7 cellular contexts compared by ENCODE assay signal in the genomic region with DNA sequence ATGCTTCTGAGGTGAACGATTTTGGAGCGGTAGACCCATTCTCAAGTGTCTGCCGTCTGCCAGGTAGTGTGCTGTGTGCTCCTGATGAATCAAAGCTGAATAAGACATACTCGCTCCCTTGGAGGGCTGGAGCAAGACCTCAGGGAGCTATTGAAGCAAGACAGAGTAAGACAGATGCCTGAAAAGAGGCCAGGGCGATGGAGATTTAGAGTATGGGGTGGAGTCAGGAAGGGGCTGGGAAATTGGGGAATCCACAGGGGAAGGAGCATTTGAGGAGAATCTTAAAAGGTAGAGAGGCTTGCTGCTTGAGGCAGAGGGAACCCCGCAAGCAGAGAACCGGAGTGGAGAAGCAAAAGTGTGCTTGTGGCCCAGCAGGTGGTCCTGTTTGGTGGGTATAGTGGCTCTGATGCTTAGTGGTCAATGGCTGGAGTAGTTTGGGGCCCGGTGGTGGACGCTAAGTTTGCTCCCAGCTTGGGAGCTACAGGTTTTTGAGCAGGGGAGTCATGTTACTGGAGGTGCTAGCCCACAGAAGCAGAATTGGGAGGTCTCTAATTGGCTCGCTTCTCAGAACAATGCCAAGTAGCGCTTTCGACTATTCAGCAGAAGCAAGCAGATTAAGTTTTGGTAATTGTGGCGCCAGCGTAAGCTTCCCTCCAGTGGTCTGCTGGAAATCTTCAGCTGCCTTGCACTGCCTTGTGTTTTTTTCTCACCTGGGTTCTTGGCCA.
DNase-seq lines count a peak whose midpoint lies in the region; ATAC-seq, FAIRE-seq and TF ChIP-seq lines count a peak whose summit lies in the region.

No MANE protein-coding gene starts in this region.

- TF ChIP-seq CTCF in GM12865 (IDR thresholded peaks at IDR 0.05; ENCODE audit: insufficient read depth, low read depth, low read length, missing control alignments): no peak
- no peak for TF ChIP-seq CTCF in coronary artery (IDR thresholded peaks at IDR 0.05)
- no peak for TF ChIP-seq CTCF in nephron (IDR thresholded peaks at IDR 0.05; ENCODE audit: unreplicated experiment in 3 of 3)

- peak overlapping the region; percentile 70 for H3K4me3 ChIP-seq in GM12865 (ENCODE audit: low read depth, low read length)
- H3K4me3 ChIP-seq in coronary artery: peak overlapping the region; percentile 92

- H3K9me3 Mint-ChIP-seq in nephron: no peaks in the 10 kb centered on the region

- H3K4me1 Mint-ChIP-seq in nephron: peaks cover 48% of the 10 kb centered on the region

- H3K4me3 Mint-ChIP-seq in nephron: peak overlapping the region; percentile 75 to 88 (median 81)

- peak; percentile 66 for DNase-seq in GM12865 (ENCODE audit: low read depth)
- peak; percentile 29 for DNase-seq in NCI-H2171 (lab: John Stamatoyannopoulos, UW)
- DNase-seq in coronary artery (ENCODE audit: low spot score): no peak
- no peak for DNase-seq in urothelium cell line (ENCODE audit: low spot score)
- DNase-seq in HCEC 1CT: no peak

- H3K27ac Mint-ChIP-seq in nephron: peak overlapping the region; percentile 55 to 64 (median 58)

- no peaks in the 10 kb centered on the region for H3K27me3 Mint-ChIP-seq in nephron (ENCODE audit: low read depth)

- no peak for ATAC-seq in HG02642 (IDR thresholded peaks at IDR 0.05; ENCODE audit: poor library complexity, unreplicated experiment)

- peaks cover 4% of the 10 kb centered on the region for H3K36me3 Mint-ChIP-seq in nephron (ENCODE audit: low read depth)

- peak overlapping the region; percentile 22 to 73 for H3K27ac ChIP-seq in coronary artery

- FAIRE-seq in urothelium cell line (lab: Jason Lieb, UNC): no peak

Comparison
In these comparisons a context has a peak if more than half of its experiments do, and no peak if none do; other contexts are left out.
1. DNase-seq: peak in GM12865 (single experiment) and NCI-H2171 (single experiment); none in coronary artery (single experiment), urothelium cell line (single experiment) and HCEC 1CT (single experiment).